In genomic region chr18:42339324-42339723, GRCh38 we compare ENCODE assay signal across 1 cellular context.
TF ChIP-seq lines count a peak whose summit lies in the region.

No MANE protein-coding gene starts in this region.

TF ChIP-seq in HepG2, 621 proteins besides CTCF, POLR2A, EP300 and RAD21 (continued from another document):
- TF ChIP-seq, protein P1, sequence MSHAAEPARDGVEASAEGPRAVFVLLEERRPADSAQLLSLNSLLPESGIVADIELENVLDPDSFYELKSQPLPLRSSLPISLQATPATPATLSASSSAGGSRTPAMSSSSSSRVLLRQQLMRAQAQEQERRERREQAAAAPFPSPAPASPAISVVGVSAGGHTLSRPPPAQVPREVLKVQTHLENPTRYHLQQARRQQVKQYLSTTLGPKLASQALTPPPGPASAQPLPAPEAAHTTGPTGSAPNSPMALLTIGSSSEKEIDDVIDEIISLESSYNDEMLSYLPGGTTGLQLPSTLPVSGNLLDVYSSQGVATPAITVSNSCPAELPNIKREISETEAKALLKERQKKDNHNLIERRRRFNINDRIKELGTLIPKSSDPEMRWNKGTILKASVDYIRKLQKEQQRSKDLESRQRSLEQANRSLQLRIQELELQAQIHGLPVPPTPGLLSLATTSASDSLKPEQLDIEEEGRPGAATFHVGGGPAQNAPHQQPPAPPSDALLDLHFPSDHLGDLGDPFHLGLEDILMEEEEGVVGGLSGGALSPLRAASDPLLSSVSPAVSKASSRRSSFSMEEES (CRISPR knock-in tag; IDR thresholded peaks at IDR 0.05), result peak; percentile 81
- TF ChIP-seq SOX5 (CRISPR knock-in tag; IDR thresholded peaks at IDR 0.05; ENCODE audit: borderline replicate concordance) (peak; percentile 17; the same call in 1 of the 2 replicates), FOXA3 (CRISPR knock-in tag; IDR thresholded peaks at IDR 0.05) (peak; percentile 34; the same call in 1 of the 2 replicates), ZNF644 (CRISPR knock-in tag; IDR thresholded peaks at IDR 0.05; ENCODE audit: low read depth) (0 out of 2 replicates have a peak, but pooled peaks have one; percentile 14), NCOR1 (IDR thresholded peaks at IDR 0.05; ENCODE audit: borderline replicate concordance, low read length) (peak; percentile 11), CEBPG (CRISPR knock-in tag; IDR thresholded peaks at IDR 0.05) (peak; percentile 46; the same call in 1 of the 2 replicates), MZF1 (CRISPR knock-in tag; IDR thresholded peaks at IDR 0.05; ENCODE audit: borderline replicate concordance) (no peak), SOX13 (IDR thresholded peaks at IDR 0.05) (no peak), SOX13 (CRISPR knock-in tag; conservative IDR thresholded peaks at IDR 0.05 in 1 of 2, IDR thresholded peaks at IDR 0.05 in 1 of 2) (peak in 1 of 2 experiments; percentile 66; a peak in 1 of 4 replicates), BCL6 (CRISPR knock-in tag; IDR thresholded peaks at IDR 0.05) (peak; percentile 72), ETV6 (CRISPR knock-in tag; conservative IDR thresholded peaks at IDR 0.05) (no peak), ZNF564 (CRISPR knock-in tag; IDR thresholded peaks at IDR 0.05) (no peak), DMAP1 (CRISPR knock-in tag; IDR thresholded peaks at IDR 0.05) (no peak), ZNF510 (CRISPR knock-in tag; IDR thresholded peaks at IDR 0.05; ENCODE audit: low read depth) (no peak), HNF4G (IDR thresholded peaks at IDR 0.05; ENCODE audit: borderline replicate concordance, low read depth, low read length) (peak; percentile 15; the same call in 1 of the 2 replicates), HNF4G (CRISPR knock-in tag; IDR thresholded peaks at IDR 0.05; ENCODE audit: borderline replicate concordance, low read depth) (no peak), TCF7 (IDR thresholded peaks at IDR 0.05; ENCODE audit: low read depth) (peak; percentile 23; the same call in 1 of the 2 replicates), NR2F6 (IDR thresholded peaks at IDR 0.05) (no peak), NR2F6 (CRISPR knock-in tag; IDR thresholded peaks at IDR 0.05) (peak; percentile 30; the same call in 1 of the 2 replicates), THAP9 (CRISPR knock-in tag; IDR thresholded peaks at IDR 0.05; ENCODE audit: borderline replicate concordance) (no peak), HOXA5 (CRISPR knock-in tag; IDR thresholded peaks at IDR 0.05) (no peak), REL (CRISPR knock-in tag; conservative IDR thresholded peaks at IDR 0.05) (no peak), HNF4A (CRISPR knock-in tag; IDR thresholded peaks at IDR 0.05) (peak; percentile 62), NFKBIZ (CRISPR knock-in tag; IDR thresholded peaks at IDR 0.05) (no peak), ARID3A (IDR thresholded peaks at IDR 0.05; ENCODE audit: low read depth, low read length) (0 out of 2 replicates have a peak, but pooled peaks have one; percentile 27), GMEB2 (CRISPR knock-in tag; IDR thresholded peaks at IDR 0.05; ENCODE audit: low read depth) (no peak), RXRB (CRISPR knock-in tag; IDR thresholded peaks at IDR 0.05; ENCODE audit: borderline replicate concordance) (0 out of 2 replicates have a peak, but pooled peaks have one; percentile 32), E2F2 (CRISPR knock-in tag; IDR thresholded peaks at IDR 0.05; ENCODE audit: borderline replicate concordance) (no peak)
